ENCODE assay signal across 9 cellular contexts in the genomic region with DNA sequence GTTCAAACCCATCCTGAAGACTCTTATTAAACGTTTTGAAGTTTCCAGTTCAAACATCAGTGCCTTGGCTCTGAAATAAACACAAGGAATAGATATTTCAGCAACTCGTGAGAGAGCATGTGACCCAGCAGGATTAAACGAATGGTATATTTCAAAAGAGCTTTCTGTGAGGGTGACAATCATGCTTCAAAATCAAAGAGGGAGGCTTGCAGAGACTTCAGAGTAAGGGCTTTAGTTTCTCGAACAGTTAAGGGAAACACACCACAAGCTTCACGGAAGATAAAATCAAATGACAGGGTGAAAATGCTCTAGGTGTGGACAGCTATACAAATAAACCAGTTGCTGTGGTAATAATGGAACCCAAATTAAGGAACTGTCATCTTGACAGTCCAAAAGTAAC. TPM values are rescaled to one million over a fixed set of nuclear protein-coding genes. Genes with fewer than 3 reads are reported as not detected.
A peak's percentile ranks its signal among the peaks of the same experiment; 100 is the strongest.
DNase-seq lines count a peak whose midpoint lies in the region; ATAC-seq and TF ChIP-seq lines count a peak whose summit lies in the region.
"Had no signal": no experiment of that assay in that cellular context is flagged by ENCODE, and none has a peak within 500 bp of the region (broad histone marks: within the 10 kb centered on the region; RNA-seq: fewer than 3 reads in every experiment).

No MANE protein-coding gene starts in this region.

- H3K9me2 ChIP-seq in MM.1S (replicated peaks; ENCODE audit: insufficient read depth, low read length), result no peaks in the 10 kb centered on the region

- H3K4me3 ChIP-seq in GM12864 (ENCODE audit: low read depth, low read length) (peak overlapping the region; percentile 96; the same call in 1 of the 2 replicates), MM.1S (ENCODE audit: low read length) (no peak overlapping the region), neural progenitor cell (no peak overlapping the region)

- no peak overlapping the region for H3K9ac ChIP-seq in MM.1S (ENCODE audit: low read length)
- H3K9ac ChIP-seq in neural progenitor cell, result no peak overlapping the region

- peak overlapping the region; percentile 19; the same call in 1 of the 2 replicates for H3K27ac ChIP-seq in MM.1S (ENCODE audit: low read length)
- no peak overlapping the region for H3K27ac ChIP-seq in neural progenitor cell

- H3K27me3 ChIP-seq in MM.1S (replicated peaks; ENCODE audit: insufficient read depth, low read length) (no peaks in the 10 kb centered on the region), neural progenitor cell (no peaks in the 10 kb centered on the region)

- no peak for ATAC-seq in GM19397 (IDR thresholded peaks at IDR 0.05; ENCODE audit: unreplicated experiment)
- no peak for ATAC-seq in GM21526 (IDR thresholded peaks at IDR 0.05; ENCODE audit: low FRiP score, unreplicated experiment)

- TF ChIP-seq CTCF in GM12864 (IDR thresholded peaks at IDR 0.05; ENCODE audit: low read depth, low read length, missing control alignments) (no peak), MM.1S (IDR thresholded peaks at IDR 0.05; ENCODE audit: low read length) (no peak), neural progenitor cell (IDR thresholded peaks at IDR 0.05) (no peak)

- H3K9me3 ChIP-seq in MM.1S (replicated peaks; ENCODE audit: insufficient read depth, low read length), result no peaks in the 10 kb centered on the region
- no peaks in the 10 kb centered on the region for H3K9me3 ChIP-seq in neural progenitor cell (ENCODE audit: low read depth)

- peaks cover 22% of the 10 kb centered on the region for H3F3A ChIP-seq in MM.1S (ENCODE audit: insufficient read depth, low read length)
- peaks cover 23% of the 10 kb centered on the region for H3F3A ChIP-seq in neural progenitor cell (ENCODE audit: low read depth)

- H3K4me3 Mint-ChIP-seq in activated naive CD8-positive, alpha-beta T cell treated with anti-CD3 and anti-CD28 coated beads for 36 hours, result peak overlapping the region; percentile 90
- H3K4me3 Mint-ChIP-seq in neural progenitor cell, result peak overlapping the region; percentile 98

- H3K79me2 ChIP-seq in MM.1S (ENCODE audit: low read length) (peaks cover 75% of the 10 kb centered on the region), neural progenitor cell (ENCODE audit: low read depth) (peaks cover 79% of the 10 kb centered on the region)

- H3K27me3 Mint-ChIP-seq in activated naive CD8-positive, alpha-beta T cell treated with anti-CD3 and anti-CD28 coated beads for 36 hours, result no peaks in the 10 kb centered on the region
- H3K27me3 Mint-ChIP-seq in neural progenitor cell (ENCODE audit: insufficient read depth, low read depth), result peaks cover 3% of the 10 kb centered on the region

- H4K20me1 ChIP-seq in MM.1S (ENCODE audit: insufficient read depth, low read length) (no peaks in the 10 kb centered on the region), neural progenitor cell (ENCODE audit: low read depth) (peaks cover 4% of the 10 kb centered on the region)

- H3K4me2 ChIP-seq in MM.1S (ENCODE audit: low read depth, low read length), result peak overlapping the region; percentile 30; the same call in 1 of the 2 replicates
- peak overlapping the region; percentile 95 for H3K4me2 ChIP-seq in neural progenitor cell

- H2AFZ ChIP-seq in MM.1S (ENCODE audit: low read length) (no peak overlapping the region), neural progenitor cell (replicated peaks) (no peak overlapping the region)

- DNase-seq in GM12864 (ENCODE audit: low read depth) (no peak), MM.1S (no peak), neural progenitor cell (ENCODE audit: low spot score) (no peak), DMS53 treated with DMSO at 0.1 percent for 48 hours (lab: John Stamatoyannopoulos, UW; ENCODE audit: unreplicated experiment) (no peak), COR-L47 (lab: John Stamatoyannopoulos, UW) (no peak)
- no peak for DNase-seq in activated naive CD8-positive, alpha-beta T cell treated with anti-CD3 and anti-CD28 coated beads for 36 hours
- DNase-seq: NCI-H146 had no signal

- H3K36me3 ChIP-seq in MM.1S (replicated peaks; ENCODE audit: insufficient read depth, low read length) (no peaks in the 10 kb centered on the region), neural progenitor cell (no peaks in the 10 kb centered on the region)

- H3K9me3 Mint-ChIP-seq in activated naive CD8-positive, alpha-beta T cell treated with anti-CD3 and anti-CD28 coated beads for 36 hours, result no peaks in the 10 kb centered on the region
- H3K9me3 Mint-ChIP-seq in neural progenitor cell, result no peaks in the 10 kb centered on the region

- H3K4me1 ChIP-seq in MM.1S (ENCODE audit: low read length), result peaks cover 51% of the 10 kb centered on the region
- peaks cover 25% of the 10 kb centered on the region for H3K4me1 ChIP-seq in neural progenitor cell

- peaks cover 27% of the 10 kb centered on the region for H3K36me3 Mint-ChIP-seq in activated naive CD8-positive, alpha-beta T cell treated with anti-CD3 and anti-CD28 coated beads for 36 hours
- H3K36me3 Mint-ChIP-seq in neural progenitor cell, result peaks cover 7% of the 10 kb centered on the region

- peaks cover 67% of the 10 kb centered on the region for H3K4me1 Mint-ChIP-seq in activated naive CD8-positive, alpha-beta T cell treated with anti-CD3 and anti-CD28 coated beads for 36 hours
- H3K4me1 Mint-ChIP-seq in neural progenitor cell, result peaks cover 55% of the 10 kb centered on the region

- peak overlapping the region; percentile 96 for H3K27ac Mint-ChIP-seq in activated naive CD8-positive, alpha-beta T cell treated with anti-CD3 and anti-CD28 coated beads for 36 hours
- H3K27ac Mint-ChIP-seq in neural progenitor cell, result no peak overlapping the region

RNA-seq across cellular contexts. Expression of gene HPS4, which starts 1.4 kb away (rescaled TPM):
- 10 to 100 TPM; 46.9 to 51.3 TPM for total RNA-seq in activated naive CD8-positive, alpha-beta T cell treated with anti-CD3 and anti-CD28 coated beads for 36 hours
- 65.3 and 95.5 TPM in 2 replicates for total RNA-seq in neural progenitor cell (ENCODE audit: low replicate concordance)

RNA-seq across cellular contexts. Expression of gene SRRD, which starts 1.5 kb away (rescaled TPM):
- total RNA-seq in activated naive CD8-positive, alpha-beta T cell treated with anti-CD3 and anti-CD28 coated beads for 36 hours, result 10 to 100 TPM; 34.5 to 36.6 TPM
- 28.0 and 36.0 TPM in 2 replicates for total RNA-seq in neural progenitor cell (ENCODE audit: low replicate concordance)

RNA-seq across cellular contexts. Expression of gene TFIP11, which starts 30.1 kb away (rescaled TPM):
- total RNA-seq in activated naive CD8-positive, alpha-beta T cell treated with anti-CD3 and anti-CD28 coated beads for 36 hours, result 10 to 100 TPM; 45.9 to 50.1 TPM
- 22.2 and 26.2 TPM in 2 replicates for total RNA-seq in neural progenitor cell (ENCODE audit: low replicate concordance)

RNA-seq across cellular contexts. Expression of gene ASPHD2, which starts 53.1 kb away (rescaled TPM):
- 10 to 100 TPM; 14.9 to 15.9 TPM for total RNA-seq in activated naive CD8-positive, alpha-beta T cell treated with anti-CD3 and anti-CD28 coated beads for 36 hours
- total RNA-seq in neural progenitor cell (ENCODE audit: low replicate concordance), result 9.3 and 12.7 TPM in 2 replicates
